ENCODE assay signal across 10 cellular contexts in the genomic region with DNA sequence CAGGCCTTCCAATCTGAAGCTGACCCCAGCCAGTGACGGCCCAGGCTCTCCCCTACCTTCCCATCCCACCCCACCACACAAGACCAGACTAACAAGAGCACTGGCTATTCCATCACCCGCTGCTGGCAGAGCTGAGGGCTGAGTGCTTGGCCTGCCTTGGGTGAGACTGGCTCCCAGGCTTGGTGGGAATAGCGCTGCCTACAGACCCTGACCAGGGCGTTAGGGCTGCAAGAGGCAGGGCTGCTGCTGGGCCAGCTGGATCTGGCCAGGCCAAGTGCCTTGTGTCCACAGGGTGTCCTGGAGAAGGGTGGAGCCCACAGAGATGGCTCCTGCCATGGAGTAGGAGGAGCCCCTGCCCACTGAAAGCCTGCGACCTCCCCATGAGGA. TPM values are rescaled to one million over a fixed set of nuclear protein-coding genes. Genes with fewer than 3 reads are reported as not detected.
DNase-seq lines count a peak whose midpoint lies in the region; ATAC-seq and TF ChIP-seq lines count a peak whose summit lies in the region.
"Had no signal": no experiment of that assay in that cellular context is flagged by ENCODE, and none has a peak within 500 bp of the region (broad histone marks: within the 10 kb centered on the region; RNA-seq: fewer than 3 reads in every experiment).

No MANE protein-coding gene starts in this region.

- peaks cover 13 to 21% (median 18%) of the 10 kb centered on the region in 3 donors for H3K4me1 Mint-ChIP-seq in IgD-negative memory B cell

- no peak for TF ChIP-seq CTCF in DOHH2 (IDR thresholded peaks at IDR 0.05; ENCODE audit: low read depth, low read length, poor library complexity, severe bottlenecking)
- TF ChIP-seq CTCF in esophagus squamous epithelium (IDR thresholded peaks at IDR 0.05): no peak

- H3K4me2 ChIP-seq in DOHH2 (ENCODE audit: low read length) (peak overlapping the region; percentile 42), skeletal muscle satellite cell (ENCODE audit: low read length) (peak overlapping the region; percentile 58)

- no peaks in the 10 kb centered on the region for H3K27me3 ChIP-seq in DOHH2 (ENCODE audit: control insufficient read depth, low read length)
- H3K27me3 ChIP-seq in esophagus squamous epithelium: no peaks in the 10 kb centered on the region
- H3K27me3 ChIP-seq in skeletal muscle satellite cell (ENCODE audit: control insufficient read depth, insufficient read depth, low read length): peaks cover 17% of the 10 kb centered on the region

- no peak overlapping the region for H3K9ac ChIP-seq in skeletal muscle satellite cell (ENCODE audit: low read depth, low read length)

- peak overlapping the region in 1 of 3 donors; percentile 67 for H3K27ac Mint-ChIP-seq in IgD-negative memory B cell

- H4K20me1 ChIP-seq in DOHH2 (ENCODE audit: control insufficient read depth, insufficient read depth, low read depth, low read length): peaks cover 6% of the 10 kb centered on the region; the same call in 1 of the 2 replicates

- H3K36me3 ChIP-seq in DOHH2 (ENCODE audit: control insufficient read depth, low read length) (no peaks in the 10 kb centered on the region), esophagus squamous epithelium (no peaks in the 10 kb centered on the region), skeletal muscle satellite cell (ENCODE audit: insufficient read depth, low read length) (no peaks in the 10 kb centered on the region)

- no peaks in the 10 kb centered on the region for H3K9me3 ChIP-seq in DOHH2 (ENCODE audit: control insufficient read depth, insufficient read depth, low read length)
- H3K9me3 ChIP-seq in esophagus squamous epithelium: no peaks in the 10 kb centered on the region
- H3K9me3 ChIP-seq in skeletal muscle satellite cell (replicated peaks; ENCODE audit: low read length): no peaks in the 10 kb centered on the region

- no peaks in the 10 kb centered on the region for H3F3A ChIP-seq in DOHH2 (ENCODE audit: control insufficient read depth, insufficient read depth)

- H3K4me1 ChIP-seq in DOHH2 (ENCODE audit: control insufficient read depth, low read length) (peaks cover 16% of the 10 kb centered on the region), esophagus squamous epithelium (peaks cover 5 to 22% (median 15%) of the 10 kb centered on the region in 3 donors), skeletal muscle satellite cell (ENCODE audit: control insufficient read depth, insufficient read depth, low read length) (peaks cover 20% of the 10 kb centered on the region)

- H3K36me3 Mint-ChIP-seq in IgD-negative memory B cell: peaks cover 2% of the 10 kb centered on the region

- H3K27me3 Mint-ChIP-seq in IgD-negative memory B cell: no peaks in the 10 kb centered on the region

- 83 to 100% methylated on average over 1 of the region's 5 CpGs for WGBS in esophagus squamous epithelium, 2 donors

- intact Hi-C loops in esophagus squamous epithelium (cut with DNase I): no loop called here

- H3K9me2 ChIP-seq in DOHH2 (replicated peaks; ENCODE audit: control insufficient read depth, low read length): no peaks in the 10 kb centered on the region

- H3K79me2 ChIP-seq in DOHH2 (ENCODE audit: control insufficient read depth, low read length): no peaks in the 10 kb centered on the region

- peak overlapping the region in 3 of 4 donors; percentile 19 to 58 (median 47) for H3K4me3 Mint-ChIP-seq in IgD-negative memory B cell
- H3K4me3 Mint-ChIP-seq: activated T-helper 1 cell treated with anti-CD3 and anti-CD28 coated beads, Interleukin-12 subunit alpha, Interleukin-12 subunit beta, Interleukin-2, Interleukin-4 antibody, amounts not matched to agents 30 ng/mL and 10 ng/mL and 1 ng/mL, durations not matched to agents 14 hours and 24 hours and 36 hours had no signal

- H3K27ac ChIP-seq in DOHH2 (ENCODE audit: low read depth, low read length) (no peak overlapping the region), esophagus squamous epithelium (peak overlapping the region in 3 of 4 donors; percentile 62 to 74 (median 63))

- no peak for ATAC-seq in HG02759 (IDR thresholded peaks at IDR 0.05; ENCODE audit: unreplicated experiment)

- H3K9me3 Mint-ChIP-seq in IgD-negative memory B cell: no peaks in the 10 kb centered on the region
- H3K9me3 Mint-ChIP-seq: activated T-helper 1 cell treated with anti-CD3 and anti-CD28 coated beads, Interleukin-12 subunit alpha, Interleukin-12 subunit beta, Interleukin-2, Interleukin-4 antibody, amounts not matched to agents 30 ng/mL and 10 ng/mL and 1 ng/mL, durations not matched to agents 14 hours and 24 hours and 36 hours had no signal

- H3K4me3 ChIP-seq in DOHH2 (ENCODE audit: low read length) (no peak overlapping the region), esophagus squamous epithelium (no peak overlapping the region), skeletal muscle satellite cell (ENCODE audit: low read length) (peak overlapping the region; percentile 19)

- no peak for DNase-seq in esophagus squamous epithelium (lab: John Stamatoyannopoulos, UW)
- DNase-seq in dermis blood vessel endothelial cell: no peak
- DNase-seq in DMS53 (lab: John Stamatoyannopoulos, UW): no peak
- DNase-seq in NCI-H146 (lab: John Stamatoyannopoulos, UW): no peak
- DNase-seq: retina had no signal

- TF ChIP-seq POLR2A in esophagus squamous epithelium (IDR thresholded peaks at IDR 0.05): no peak

RNA-seq across cellular contexts. Expression of gene ANGPTL2, which starts 31.6 kb away (rescaled TPM):
- 0.08 TPM for polyA plus RNA-seq in IgD-negative memory B cell
- total RNA-seq in esophagus squamous epithelium (10 to 100 TPM in 1 of 4 donors, 1 to 10 TPM in 3; 2.4 to 24.6 (median 7.6) TPM), dermis blood vessel endothelial cell (12.3 and 14.9 TPM in 2 replicates)
- 2.3 and 2.4 TPM in 2 replicates for total RNA-seq in skeletal muscle satellite cell (2012; rRNA removed)
- total RNA-seq: activated T-helper 1 cell treated with anti-CD3 and anti-CD28 coated beads, Interleukin-12 subunit alpha, Interleukin-12 subunit beta, Interleukin-2, Interleukin-4 antibody, amounts not matched to agents 30 ng/mL and 10 ng/mL and 1 ng/mL, durations not matched to agents 14 hours and 24 hours and 36 hours had no signal
